In genomic region chr12:89084751-89085150, GRCh38 we compare ENCODE assay signal across 21 cellular contexts.
DNase-seq lines count a peak whose midpoint lies in the region; ATAC-seq lines count a peak whose summit lies in the region.
"Had no signal": no experiment of that assay in that cellular context is flagged by ENCODE, and none has a peak within 500 bp of the region (broad histone marks: within the 10 kb centered on the region; RNA-seq: fewer than 3 reads in every experiment).

No MANE protein-coding gene starts in this region.

- ATAC-seq in HG02642 (IDR thresholded peaks at IDR 0.05; ENCODE audit: poor library complexity, unreplicated experiment) (no peak), HG03520 (IDR thresholded peaks at IDR 0.05; ENCODE audit: unreplicated experiment) (no peak)
- ATAC-seq: activated T-helper 17 cell treated with anti-CD3 and anti-CD28 coated beads, Interleukin-2, amount 50 U/mL, for 72 hours had no signal

- H3K27ac ChIP-seq in substantia nigra (ENCODE audit: low read depth, low read length, poor library complexity, severe bottlenecking) = no peak overlapping the region

- peak; percentile 24 for DNase-seq in EH (ENCODE audit: low read depth)
- DNase-seq in amniotic epithelial cell (ENCODE audit: low read depth) = peak; percentile 80
- peak; percentile 68 for DNase-seq in fibroblast of peridontal ligament (ENCODE audit: extremely low read depth)
- peak; percentile 62 to 83 for DNase-seq in lung microvascular endothelial cell (ENCODE audit: low read depth in 2 of 2)
- DNase-seq in substantia nigra (lab: John Stamatoyannopoulos, UW) = no peak
- DNase-seq in cerebellar cortex (ENCODE audit: low spot score) = no peak
- DNase-seq: activated CD4-positive, alpha-beta T cell treated with anti-CD3 and anti-CD28 coated beads for 48 hours; activated naive CD8-positive, alpha-beta T cell treated with anti-CD3 and anti-CD28 coated beads, Interleukin-2, amount 10 ng/mL, durations not matched to agents 7 days and 5 days; caudate nucleus; effector memory CD4-positive, alpha-beta T cell; hypothalamus; Kasumi-1; midbrain; NCI-H1105; NCI-H2107; NCI-H510A treated with DMSO at 0.1 percent for 48 hours; nephron progenitor cell; stimulated activated CD4-positive, alpha-beta T cell treated with anti-CD3 and anti-CD28 coated beads, Interleukin-4, amount 100 ng/mL, for 24 hours had no signal

Comparison
In these comparisons a context has a peak if more than half of its experiments do, and no peak if none do; other contexts are left out.
1. DNase-seq: peak in EH (single experiment), amniotic epithelial cell (single experiment), fibroblast of peridontal ligament (single experiment) and lung microvascular endothelial cell (2 of 2); none in substantia nigra (0 of 49) and cerebellar cortex (single experiment).